32 cellular contexts compared by ENCODE assay signal in the genomic region with DNA sequence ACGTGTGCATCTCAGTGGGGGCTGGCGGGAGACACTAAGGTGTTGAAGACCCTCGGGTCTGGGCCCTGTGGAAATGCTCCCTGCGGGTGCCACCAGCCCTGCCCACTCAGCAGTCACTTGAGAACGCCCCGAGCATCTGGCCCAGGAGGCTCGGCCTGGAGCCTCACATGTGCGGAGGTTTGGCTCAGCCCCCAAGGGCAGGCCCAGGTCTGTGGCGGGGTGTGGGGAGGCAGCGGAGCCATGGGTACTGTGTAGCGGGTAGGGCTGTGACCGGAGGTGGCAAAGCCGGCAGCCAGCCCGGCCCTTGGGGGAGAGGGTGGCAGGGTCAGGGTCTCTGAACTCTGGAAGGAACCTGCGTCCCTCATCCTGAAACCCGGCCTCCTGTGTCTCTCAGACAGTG. TPM values are rescaled to one million over a fixed set of nuclear protein-coding genes. Genes with fewer than 3 reads are reported as not detected.
"Had no signal": no experiment of that assay in that cellular context is flagged by ENCODE, and none has a peak within 500 bp of the region (broad histone marks: within the 10 kb centered on the region; RNA-seq: fewer than 3 reads in every experiment).

No MANE protein-coding gene starts in this region.

- H3K27me3 ChIP-seq: ascending aorta, breast epithelium, cardiac muscle cell had no signal

- ATAC-seq: activated CD4-positive, CD25-positive, alpha-beta regulatory T cell treated with anti-CD3 and anti-CD28 coated beads, Interleukin-2, amount 50 U/mL, for 24 hours; activated CD8-positive, alpha-beta T cell treated with anti-CD3 and anti-CD28 coated beads for 36 hours; activated T-cell treated with anti-CD3 and anti-CD28 coated beads, Interleukin-2, amount 50 U/mL, for 4 hours; activated T-helper 17 cell treated with anti-CD3 and anti-CD28 coated beads, Interleukin-2, amount 50 U/mL, for 72 hours; effector memory CD8-positive, alpha-beta T cell; foreskin keratinocyte; gastrocnemius medialis; T-helper 17 cell had no signal

- H3K4me3 ChIP-seq: ascending aorta, breast epithelium, cardiac muscle cell, coronary artery, esophagus muscularis mucosa, gastrocnemius medialis, heart left ventricle had no signal

- H3K27ac ChIP-seq: ascending aorta, breast epithelium, cardiac muscle cell, coronary artery, esophagus muscularis mucosa, foreskin keratinocyte, gastrocnemius medialis, heart left ventricle, WERI-Rb-1 had no signal

- H3K36me3 ChIP-seq: ascending aorta, breast epithelium, cardiac muscle cell, gastrocnemius medialis had no signal

- H3K4me1 ChIP-seq: ascending aorta, foreskin keratinocyte had no signal

- DNase-seq: activated B cell treated with CpG ODN at 0.5 μM for 24 hours; activated CD4-positive, alpha-beta T cell treated with anti-CD3 and anti-CD28 coated beads for 48 hours; activated CD4-positive, alpha-beta T cell treated with anti-CD3 and anti-CD28 coated beads, Interleukin-2, amount 50 U/mL, for 1 hour; activated CD4-positive, alpha-beta T cell treated with anti-CD3 and anti-CD28 coated beads, Interleukin-2, amount 50 U/mL, for 48 hours; activated CD8-positive, alpha-beta memory T cell treated with anti-CD3 and anti-CD28 coated beads for 24 hours; activated CD8-positive, alpha-beta T cell treated with anti-CD3 and anti-CD28 coated beads for 36 hours; activated effector memory CD4-positive, alpha-beta T cell treated with Interleukin-2 at 50 U/mL for 16 hours; activated gamma-delta T cell treated with Interleukin-2 at 50 U/mL for 16 hours; activated naive CD4-positive, alpha-beta T cell treated with anti-CD3 and anti-CD28 coated beads, Interleukin-2, amount 50 U/mL, for 16 hours; activated naive CD4-positive, alpha-beta T cell treated with Interleukin-2 at 50 U/mL for 16 hours; activated naive CD8-positive, alpha-beta T cell treated with anti-CD3 and anti-CD28 coated beads for 36 hours; activated T-cell treated with anti-CD3 and anti-CD28 coated beads, Interleukin-2, amount 50 U/mL, for 4 hours; central memory CD4-positive, alpha-beta T cell; cerebellar nuclear complex; effector CD4-positive, alpha-beta T cell; effector memory CD8-positive, alpha-beta T cell; erythroblast; foreskin keratinocyte; gastrocnemius medialis; glutamatergic neuron; heart left ventricle; T-helper 1 cell; T-helper 17 cell; T1000; WERI-Rb-1 had no signal

- H3K9me3 ChIP-seq: ascending aorta, breast epithelium, esophagus muscularis mucosa, gastrocnemius medialis, heart left ventricle had no signal

RNA-seq across cellular contexts. Expression of a gene that starts 37.6 kb away (rescaled TPM):
- total RNA-seq: foreskin keratinocyte had no signal
